22 cellular contexts compared by ENCODE assay signal in the genomic region with DNA sequence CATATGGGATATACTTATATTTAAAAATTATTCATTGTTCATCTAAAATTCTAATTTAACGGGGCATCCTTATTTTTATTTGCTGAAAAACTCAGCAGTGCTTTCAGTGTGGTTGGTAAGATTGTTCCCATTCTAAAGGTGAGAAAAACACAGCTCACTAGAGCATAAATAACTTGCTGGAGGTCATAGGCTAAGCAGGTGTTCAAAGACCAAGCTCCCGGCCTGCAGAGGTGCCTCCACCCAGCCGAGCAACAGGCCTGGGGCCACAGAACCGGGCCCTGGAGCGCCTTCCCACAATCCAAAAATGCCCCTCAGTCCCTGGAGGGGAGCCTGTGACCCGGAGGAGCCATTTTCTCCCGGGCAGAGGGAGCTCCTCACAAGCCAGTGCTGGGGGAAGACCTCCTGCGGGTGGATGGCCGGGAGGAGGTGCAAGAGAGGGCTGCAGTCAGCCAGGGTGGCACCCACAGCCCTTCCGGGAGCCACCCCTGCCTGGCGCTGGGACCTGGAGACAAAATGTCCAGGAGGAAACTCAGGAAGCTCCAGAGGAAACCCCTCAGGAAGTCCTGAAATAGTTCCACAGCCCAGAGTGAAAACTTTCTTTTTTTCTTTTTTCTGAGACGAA. TPM values are rescaled to one million over a fixed set of nuclear protein-coding genes. Genes with fewer than 3 reads are reported as not detected.
DNase-seq lines count a peak whose midpoint lies in the region; FAIRE-seq and TF ChIP-seq lines count a peak whose summit lies in the region.
"Had no signal": no experiment of that assay in that cellular context is flagged by ENCODE, and none has a peak within 500 bp of the region (broad histone marks: within the 10 kb centered on the region; RNA-seq: fewer than 3 reads in every experiment).

No MANE protein-coding gene starts in this region.

- no peaks in the 10 kb centered on the region for H3K79me2 ChIP-seq in endothelial cell of umbilical vein (ENCODE audit: control insufficient read depth, insufficient read depth, low read length)

- no peak overlapping the region for H2AFZ ChIP-seq in endothelial cell of umbilical vein (ENCODE audit: low read depth, low read length)

- POLR2A ChIA-PET in endothelial cell of umbilical vein (lab: Charles Lee): no interaction called here

- H3K27ac ChIP-seq in endothelial cell of umbilical vein (ENCODE audit: insufficient read depth, low read depth, low read length): no peak overlapping the region
- no peak overlapping the region for H3K27ac ChIP-seq in liver (ENCODE audit: low read depth in 1 of 2, low read length in 2 of 2)
- H3K27ac ChIP-seq: epithelial cell of prostate, prostate gland, tibial artery had no signal

- H3K4me1 ChIP-seq in endothelial cell of umbilical vein (ENCODE audit: control insufficient read depth, extremely low read depth, insufficient read depth, low read length) (peaks cover 14% of the 10 kb centered on the region), liver (ENCODE audit: control insufficient read depth in 4 of 4, insufficient read depth in 4 of 4, low read length in 3 of 4) (peaks cover 0 to 3% (median 0%) of the 10 kb centered on the region in 4 donors), BE2C (no peaks in the 10 kb centered on the region)
- H3K4me1 ChIP-seq: prostate gland had no signal

- CTCF ChIA-PET in endothelial cell of umbilical vein (lab: Charles Lee): interaction anchor here (0.7 to 3.9 kb wide), 17 partner anchors 9 to 154 kb away, joined by 3 to 47 read pairs (median 5); a partner anchor contains a TSS

- TF ChIP-seq POLR2A in endothelial cell of umbilical vein (IDR thresholded peaks at IDR 0.05; ENCODE audit: low read depth, low read length): no peak

- 46% methylated on average over 12 of the region's 12 CpGs for WGBS in liver

- dilution Hi-C loops in endothelial cell of umbilical vein (cut with MboI; ENCODE audit: extremely low pct_ligation_motif_present, low sequenced_read_pairs): no loop called here

- H3K9me3 ChIP-seq in endothelial cell of umbilical vein (replicated peaks; ENCODE audit: control insufficient read depth, insufficient read depth, low read length): no peaks in the 10 kb centered on the region
- no peaks in the 10 kb centered on the region for H3K9me3 ChIP-seq in liver (ENCODE audit: control insufficient read depth in 4 of 4, low read length in 3 of 4)
- no peaks in the 10 kb centered on the region for H3K9me3 ChIP-seq in BE2C
- H3K9me3 ChIP-seq: prostate gland, SK-N-SH, tibial artery had no signal

- H3K9ac ChIP-seq in endothelial cell of umbilical vein (replicated peaks; ENCODE audit: extremely low read depth, insufficient read depth, low read length): no peak overlapping the region
- no peak overlapping the region for H3K9ac ChIP-seq in liver (ENCODE audit: low read depth in 1 of 2, low read length in 2 of 2)
- H3K9ac ChIP-seq: SK-N-SH had no signal

- H3K27me3 ChIP-seq in endothelial cell of umbilical vein (ENCODE audit: control insufficient read depth in 2 of 2, insufficient read depth in 2 of 2, low read length in 2 of 2) (no peaks in the 10 kb centered on the region), liver (ENCODE audit: control insufficient read depth in 4 of 4, insufficient read depth in 4 of 4, low read length in 3 of 4) (peaks cover 0 to 2% (median 0%) of the 10 kb centered on the region in 4 donors), BE2C (peaks cover 17% of the 10 kb centered on the region)
- H3K27me3 ChIP-seq: tibial artery had no signal

- H3K4me2 ChIP-seq in endothelial cell of umbilical vein (ENCODE audit: insufficient read depth, low read length): peak overlapping the region; percentile 31
- H3K4me2 ChIP-seq: SK-N-SH had no signal

- TF ChIP-seq RAD21 in liver (IDR thresholded peaks at IDR 0.05): peak in 1 of 2 donors; percentile 24

- no TSS peak for BruUV-seq in endothelial cell of umbilical vein (replicated peaks; lab: Mats Ljungman, UMichigan)

- H3K4me3 ChIP-seq in endothelial cell of umbilical vein (replicated peaks in 1 of 3; ENCODE audit: insufficient read depth in 1 of 3, low read depth in 1 of 3, low read length in 3 of 3) (no peak overlapping the region), liver (ENCODE audit: low read depth in 1 of 3, low read length in 3 of 3) (no peak overlapping the region), BE2C (ENCODE audit: low read depth, low read length) (no peak overlapping the region)
- H3K4me3 ChIP-seq: K562, prostate gland, tibial artery had no signal

- intact Hi-C loops in endothelial cell of umbilical vein (cut with micrococcal nuclease): loop anchor here (1.0 kb wide), 1 partner anchor 22 kb away; no protein-coding TSS in a partner anchor

- in situ Hi-C loops in GM13977 (cut with MboI; ENCODE audit: low pct_unique_long_range_greater_than_20kb, low sequenced_read_pairs, unreplicated experiment): no loop called here

- peak; percentile 72 for DNase-seq in GM13977 (ENCODE audit: low spot score)
- peak; percentile 29 for DNase-seq in endothelial cell of umbilical vein (ENCODE audit: low read depth, low spot score)
- DNase-seq in BE2C: no peak
- DNase-seq in ecto neural progenitor cell (ENCODE audit: low spot score): no peak
- no peak for DNase-seq in AG20443 (ENCODE audit: low spot score)
- no peak for DNase-seq in NCI-H82 treated with DMSO at 0.1 percent for 48 hours (lab: John Stamatoyannopoulos, UW; ENCODE audit: unreplicated experiment)
- DNase-seq: activated B cell treated with CpG ODN at 0.5 μM for 24 hours; activated naive CD4-positive, alpha-beta T cell treated with Interleukin-2 at 50 U/mL for 16 hours; activated T-cell treated with anti-CD3 and anti-CD28 coated beads, Interleukin-2, amount 50 U/mL, for 4 hours; amygdala; foreskin fibroblast; kidney; NCI-H1694; NCI-H2227 treated with DMSO at 0.1 percent for 48 hours; SK-N-SH; small intestine; stimulated activated CD4-positive, alpha-beta T cell treated with anti-CD3 and anti-CD28 coated beads, Interleukin-2, amount 100 ng/mL, for 48 hours; tibial artery had no signal

- peak; percentile 21 for TF ChIP-seq CTCF in GM13977 (IDR thresholded peaks at IDR 0.05; ENCODE audit: extremely low read depth, insufficient read depth, missing control alignments)
- TF ChIP-seq CTCF in endothelial cell of umbilical vein (IDR thresholded peaks at IDR 0.05; ENCODE audit: extremely low read depth in 1 of 2, insufficient read depth in 1 of 2, low read depth in 1 of 2, low read length in 2 of 2): peak; percentile 11 to 25
- TF ChIP-seq CTCF in liver (IDR thresholded peaks at IDR 0.05; ENCODE audit: low read depth, low read length, missing input control): no peak
- TF ChIP-seq CTCF in BE2C (IDR thresholded peaks at IDR 0.05; ENCODE audit: low read depth, low read length): no peak

- H3K36me3 ChIP-seq in endothelial cell of umbilical vein (ENCODE audit: control insufficient read depth in 2 of 2, extremely low read depth in 1 of 2, insufficient read depth in 2 of 2, low read length in 2 of 2) (no peaks in the 10 kb centered on the region), liver (ENCODE audit: control insufficient read depth in 4 of 4, insufficient read depth in 3 of 4, low read depth in 1 of 4, low read length in 3 of 4) (no peaks in the 10 kb centered on the region), BE2C (no peaks in the 10 kb centered on the region)
- H3K36me3 ChIP-seq: prostate gland had no signal

- no peaks in the 10 kb centered on the region for H3K9me1 ChIP-seq in endothelial cell of umbilical vein (replicated peaks; ENCODE audit: control insufficient read depth, extremely low read depth, insufficient read depth, low read length)

- FAIRE-seq in endothelial cell of umbilical vein (lab: Jason Lieb, UNC): peak; percentile 87
- FAIRE-seq: K562, kidney, small intestine had no signal

- no peaks in the 10 kb centered on the region for H4K20me1 ChIP-seq in endothelial cell of umbilical vein (replicated peaks; ENCODE audit: control insufficient read depth, extremely low read depth, insufficient read depth, low read length)

TF ChIP-seq in endothelial cell of umbilical vein, 7 proteins besides CTCF, POLR2A, EP300 and RAD21 (continues in another document):
- TF ChIP-seq JUN (IDR thresholded peaks at IDR 0.05; ENCODE audit: borderline replicate concordance, insufficient read depth, insufficient read length, low read depth) (no peak), MYC (IDR thresholded peaks at IDR 0.05; ENCODE audit: low read depth, low read length) (no peak), EZH2 (IDR thresholded peaks at IDR 0.05; ENCODE audit: borderline replicate concordance, low read depth, low read length, severe bottlenecking) (no peak), GATA2 (IDR thresholded peaks at IDR 0.05; ENCODE audit: insufficient read depth, insufficient read length, low read depth, low read length) (no peak)
- TF ChIP-seq, protein P1, sequence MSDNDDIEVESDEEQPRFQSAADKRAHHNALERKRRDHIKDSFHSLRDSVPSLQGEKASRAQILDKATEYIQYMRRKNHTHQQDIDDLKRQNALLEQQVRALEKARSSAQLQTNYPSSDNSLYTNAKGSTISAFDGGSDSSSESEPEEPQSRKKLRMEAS (IDR thresholded peaks at IDR 0.05; ENCODE audit: insufficient read depth, insufficient read length): no peak

TF ChIP-seq in liver, 16 proteins besides CTCF, POLR2A, EP300 and RAD21:
- TF ChIP-seq SP1 (IDR thresholded peaks at IDR 0.05): peak; percentile 29
- TF ChIP-seq NR2F2 (IDR thresholded peaks at IDR 0.05): peak; percentile 46
- TF ChIP-seq EGR1 (IDR thresholded peaks at IDR 0.05; ENCODE audit: low read depth in 2 of 2): no peak
TF ChIP-seq in liver: peak in this region for 2.

RNA-seq across cellular contexts. Expression of a gene that starts 14.7 kb away (rescaled TPM):
- total RNA-seq in endothelial cell of umbilical vein (78.9 and 96.8 TPM in 2 replicates), liver (10 to 100 TPM; 10.0 to 12.9 TPM)
- polyA plus RNA-seq in endothelial cell of umbilical vein (83.5 and 92.1 TPM in 2 replicates), liver (1 to 10 TPM; 2.7 to 3.6 TPM)
- 63.1 and 82.2 TPM in 2 replicates for polyA plus RNA-seq in endothelial cell of umbilical vein (2011; cell fraction: cytosol; rRNA removed)
- polyA plus RNA-seq in endothelial cell of umbilical vein (2011; cell fraction: nucleus; rRNA removed): 113 and 135 TPM in 2 replicates
- polyA plus RNA-seq in endothelial cell of umbilical vein (2012): 75.4 and 78.7 TPM in 2 replicates
- 62.5 and 103 TPM in 2 replicates for polyA minus RNA-seq in endothelial cell of umbilical vein
- 38.5 TPM for polyA minus RNA-seq in endothelial cell of umbilical vein (2011; cell fraction: cytosol; rRNA and poly(A)+ RNA removed)
- 53.5 and 71.9 TPM in 2 replicates for polyA minus RNA-seq in endothelial cell of umbilical vein (2011; cell fraction: nucleus; rRNA and poly(A)+ RNA removed)
- 34.7 TPM for polyA plus RNA-seq in BE2C (2012; ENCODE audit: insufficient read depth, insufficient read length, low read depth)

Comparison
In these comparisons a context has a peak if more than half of its experiments do, and no peak if none do; other contexts are left out.
1. DNase-seq: peak in GM13977 (single experiment) and endothelial cell of umbilical vein (single experiment); none in BE2C (single experiment), ecto neural progenitor cell (single experiment), AG20443 (single experiment) and NCI-H82 treated with DMSO at 0.1 percent for 48 hours (single experiment).
2. CTCF ChIP-seq: peak in GM13977 (single experiment) and endothelial cell of umbilical vein (2 of 2); none in liver (single experiment) and BE2C (single experiment).